In the genomic region with DNA sequence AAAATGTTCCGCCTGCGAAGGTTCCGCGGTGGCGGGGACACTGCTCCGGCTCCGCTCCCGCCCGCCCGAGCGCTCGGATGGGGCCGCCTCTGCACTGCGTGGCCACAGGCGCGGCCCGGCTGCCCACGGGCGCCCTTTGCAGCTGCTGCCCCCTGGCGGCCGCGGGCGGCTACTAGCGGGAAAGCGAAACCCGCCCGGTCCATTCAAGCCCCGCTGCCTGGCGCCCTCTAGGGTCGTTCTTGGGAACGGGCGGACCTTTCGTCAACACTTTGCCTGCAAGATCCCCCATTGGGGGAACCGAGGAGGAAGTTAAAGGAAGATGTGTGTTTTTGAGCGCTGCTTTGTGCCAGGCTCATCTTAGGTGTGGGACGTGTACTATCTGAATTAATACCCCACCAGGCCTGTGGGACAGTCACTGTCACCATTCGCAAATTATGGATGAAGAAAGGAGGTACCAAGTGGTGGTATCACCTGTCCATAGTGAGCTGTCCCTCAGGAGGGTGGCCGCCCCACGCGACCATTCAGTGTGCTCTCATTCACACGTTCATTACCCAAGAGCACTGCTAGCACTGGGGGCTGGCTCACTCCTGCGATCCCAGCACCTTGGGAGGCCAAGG, we compare ENCODE assay signal across 8 cellular contexts. TPM values are rescaled to one million over a fixed set of nuclear protein-coding genes. Genes with fewer than 3 reads are reported as not detected.
DNase-seq lines count a peak whose midpoint lies in the region; TF ChIP-seq lines count a peak whose summit lies in the region.

No MANE protein-coding gene starts in this region.

- no peak overlapping the region for H3K4me3 Mint-ChIP-seq in endothelial cell (ENCODE audit: unreplicated experiment)

- TF ChIP-seq CTCF in C4-2B (conservative IDR thresholded peaks at IDR 0.05) = peak; percentile 100
- TF ChIP-seq CTCF in GM20000 (IDR thresholded peaks at IDR 0.05; ENCODE audit: extremely low read depth, missing control alignments) = peak; percentile 87
- TF ChIP-seq CTCF in endothelial cell (IDR thresholded peaks at IDR 0.05; ENCODE audit: unreplicated experiment) = peak; percentile 100

- H3K27ac ChIP-seq in C4-2B = no peak overlapping the region

- H3K27me3 Mint-ChIP-seq in endothelial cell (ENCODE audit: unreplicated experiment) = peaks cover 1% of the 10 kb centered on the region

- no peaks in the 10 kb centered on the region for H3K36me3 Mint-ChIP-seq in endothelial cell (ENCODE audit: low read depth, unreplicated experiment)

- H3K4me1 Mint-ChIP-seq in endothelial cell (ENCODE audit: unreplicated experiment) = peaks cover 10% of the 10 kb centered on the region

- no peak overlapping the region for H3K27ac Mint-ChIP-seq in endothelial cell (ENCODE audit: unreplicated experiment)

- H3K4me3 ChIP-seq in Jurkat, Clone E6-1 (ENCODE audit: low read length) = no peak overlapping the region

- DNase-seq in GM20000 (ENCODE audit: low spot score) (peak; percentile 97), OCI-M1 (lab: John Stamatoyannopoulos, UW) (peak; percentile 92), endothelial cell (ENCODE audit: low spot score) (peak; percentile 98), mucosa of gallbladder (ENCODE audit: low spot score) (peak; percentile 89)
- DNase-seq in Jurkat, Clone E6-1 (ENCODE audit: low read depth, low spot score) = peak; percentile 79
- peak; percentile 93 for DNase-seq in activated CD8-positive, alpha-beta memory T cell treated with anti-CD3 and anti-CD28 coated beads, Interleukin-2, amount 50 U/mL, for 4 hours
- DNase-seq in stimulated activated CD8-positive, alpha-beta memory T cell treated with anti-CD3 and anti-CD28 coated beads, Interleukin-7, amount 100 ng/mL, for 24 hours (ENCODE audit: low read depth) = peak; percentile 91

- no peaks in the 10 kb centered on the region for H3K9me3 Mint-ChIP-seq in endothelial cell (ENCODE audit: unreplicated experiment)

RNA-seq across cellular contexts. Expression of a gene that starts 19.4 kb away (rescaled TPM):
- polyA plus RNA-seq in Jurkat, Clone E6-1 (2012; ENCODE audit: insufficient read depth, insufficient read length) = 0.90 TPM
- total RNA-seq in endothelial cell (ENCODE audit: unreplicated experiment) (not detected), mucosa of gallbladder (3.7 TPM)

RNA-seq across cellular contexts. Expression of a gene that starts 24.9 kb away (rescaled TPM):
- polyA plus RNA-seq in Jurkat, Clone E6-1 (2012; ENCODE audit: insufficient read depth, insufficient read length) = 54.4 TPM
- total RNA-seq in endothelial cell (ENCODE audit: unreplicated experiment) (40.1 TPM), mucosa of gallbladder (5.4 TPM)
